ENCODE assay signal across 10 cellular contexts in genomic region chr2:27308359-27308875, GRCh38. TPM values are rescaled to one million over a fixed set of nuclear protein-coding genes. Genes with fewer than 3 reads are reported as not detected.
DNase-seq lines count a peak whose midpoint lies in the region; ATAC-seq, FAIRE-seq and TF ChIP-seq lines count a peak whose summit lies in the region.
"Had no signal": no experiment of that assay in that cellular context is flagged by ENCODE, and none has a peak within 500 bp of the region (broad histone marks: within the 10 kb centered on the region; RNA-seq: fewer than 3 reads in every experiment).

A gene with protein sequence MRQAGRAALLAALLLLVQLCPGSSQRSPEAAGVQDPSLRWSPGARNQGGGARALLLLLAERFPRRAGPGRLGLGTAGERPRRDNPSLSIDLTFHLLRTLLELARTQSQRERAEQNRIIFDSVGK (minus strand): TSS chr2:27308445. CDS start chr2:27307895, 550 bp downstream.

- no peak within 1 kb of the TSS for H2AK5ac ChIP-seq in mesenchymal stem cell (ENCODE audit: low read length, severe bottlenecking)

- H3K79me1 ChIP-seq in mesenchymal stem cell (replicated peaks; ENCODE audit: low read length, poor library complexity, severe bottlenecking) = no peaks in the 10 kb centered on the region

- no peak within 1 kb of the TSS for H3K27ac Mint-ChIP-seq in CD4-positive, alpha-beta T cell

- H3K27me3 ChIP-seq in BE2C (peaks cover 27% of the 10 kb centered on the region), endothelial cell of umbilical vein (ENCODE audit: control insufficient read depth in 2 of 2, insufficient read depth in 2 of 2, low read length in 2 of 2) (peaks cover 25 to 41% of the 10 kb centered on the region in 2 experiments), mesenchymal stem cell (ENCODE audit: control insufficient read depth in 1 of 2, insufficient read depth in 1 of 2, low read length in 2 of 2) (peaks cover 43 to 48% of the 10 kb centered on the region in 2 experiments)
- peaks cover 24% of the 10 kb centered on the region for H3K27me3 ChIP-seq in CD4-positive, alpha-beta T cell (ENCODE audit: control insufficient read depth, insufficient read depth, low read length)

- peaks cover 30% of the 10 kb centered on the region for H3K27me3 Mint-ChIP-seq in CD4-positive, alpha-beta T cell

- no peak for TF ChIP-seq POLR2A in endothelial cell of umbilical vein (IDR thresholded peaks at IDR 0.05; ENCODE audit: low read depth, low read length)

- H2AFZ ChIP-seq in endothelial cell of umbilical vein (ENCODE audit: low read depth, low read length) (no peak within 1 kb of the TSS), mesenchymal stem cell (ENCODE audit: low read depth, low read length) (no peak within 1 kb of the TSS)

- no peaks in the 10 kb centered on the region for H3K79me2 ChIP-seq in endothelial cell of umbilical vein (ENCODE audit: control insufficient read depth, insufficient read depth, low read length)

- WGBS in mesenchymal stem cell = 17% methylated on average over 24 of the region's 24 CpGs

- H3K4ac ChIP-seq in mesenchymal stem cell (ENCODE audit: low read depth in 1 of 2, low read length in 2 of 2) = no peak within 1 kb of the TSS

- TF ChIP-seq CTCF in BE2C (IDR thresholded peaks at IDR 0.05; ENCODE audit: low read depth, low read length) (no peak), endothelial cell of umbilical vein (IDR thresholded peaks at IDR 0.05; ENCODE audit: extremely low read depth in 1 of 2, insufficient read depth in 1 of 2, low read depth in 1 of 2, low read length in 2 of 2) (no peak)
- TF ChIP-seq CTCF in CD4-positive, alpha-beta T cell (IDR thresholded peaks at IDR 0.05) = no peak

- H3K23ac ChIP-seq in mesenchymal stem cell (ENCODE audit: low read length in 2 of 2) = peak within 1 kb of the TSS in 1 of 2 experiments; percentile 26

- no peaks in the 10 kb centered on the region for H3K36me3 ChIP-seq in BE2C
- H3K36me3 ChIP-seq in endothelial cell of umbilical vein (ENCODE audit: control insufficient read depth in 2 of 2, extremely low read depth in 1 of 2, insufficient read depth in 2 of 2, low read length in 2 of 2) = no peaks in the 10 kb centered on the region
- H3K36me3 ChIP-seq in mesenchymal stem cell (ENCODE audit: control insufficient read depth in 1 of 2, insufficient read depth in 2 of 2, low read depth in 1 of 2, low read length in 2 of 2) = peaks cover 14 to 34% of the 10 kb centered on the region in 2 experiments

- dilution Hi-C loops in endothelial cell of umbilical vein (cut with MboI; ENCODE audit: extremely low pct_ligation_motif_present, low sequenced_read_pairs) = no loop called here

- no peak within 1 kb of the TSS for H2BK15ac ChIP-seq in mesenchymal stem cell (ENCODE audit: low read depth, poor library complexity, severe bottlenecking)

- H2BK120ac ChIP-seq in mesenchymal stem cell (ENCODE audit: low read depth, low read length) = no peak within 1 kb of the TSS

- no peak within 1 kb of the TSS for H2BK12ac ChIP-seq in mesenchymal stem cell (ENCODE audit: low read length in 2 of 2)

- no peak within 1 kb of the TSS for H4K8ac ChIP-seq in mesenchymal stem cell (ENCODE audit: low read length)

- peaks cover 1% of the 10 kb centered on the region for H3K4me1 Mint-ChIP-seq in CD4-positive, alpha-beta T cell (ENCODE audit: low read depth)

- POLR2A ChIA-PET in endothelial cell of umbilical vein (lab: Charles Lee) = no interaction called here
- POLR2A ChIA-PET in CD4-positive, alpha-beta T cell (lab: Charles Lee) = no interaction called here

- intact Hi-C loops in endothelial cell of umbilical vein (cut with micrococcal nuclease) = no loop called here
- intact Hi-C loops in CD4-positive, alpha-beta T cell (cut with DNase I, micrococcal nuclease) = no loop called here

- no peak within 1 kb of the TSS for H2BK5ac ChIP-seq in mesenchymal stem cell (ENCODE audit: low read depth, low read length, poor library complexity, severe bottlenecking)

- H3K9ac ChIP-seq in endothelial cell of umbilical vein (replicated peaks; ENCODE audit: extremely low read depth, insufficient read depth, low read length) (no peak within 1 kb of the TSS), mesenchymal stem cell (ENCODE audit: low read length) (no peak within 1 kb of the TSS)

- peak within 1 kb of the TSS; percentile 54 for H3K4me3 ChIP-seq in BE2C (ENCODE audit: low read depth, low read length)
- H3K4me3 ChIP-seq in endothelial cell of umbilical vein (replicated peaks in 1 of 3; ENCODE audit: insufficient read depth in 1 of 3, low read depth in 1 of 3, low read length in 3 of 3) = no peak within 1 kb of the TSS
- no peak within 1 kb of the TSS for H3K4me3 ChIP-seq in mesenchymal stem cell (ENCODE audit: insufficient read depth in 1 of 2, low read depth in 1 of 2, low read length in 2 of 2)

- no peak within 1 kb of the TSS for H3K14ac ChIP-seq in mesenchymal stem cell (ENCODE audit: low read length in 2 of 2)

- no peaks in the 10 kb centered on the region for H3K9me3 ChIP-seq in BE2C
- no peaks in the 10 kb centered on the region for H3K9me3 ChIP-seq in endothelial cell of umbilical vein (replicated peaks; ENCODE audit: control insufficient read depth, insufficient read depth, low read length)
- H3K9me3 ChIP-seq in mesenchymal stem cell (ENCODE audit: control insufficient read depth, low read length) = peaks cover 6% of the 10 kb centered on the region
- H3K9me3 ChIP-seq in CD4-positive, alpha-beta T cell (ENCODE audit: control insufficient read depth, low read length) = no peaks in the 10 kb centered on the region

- peaks cover 19% of the 10 kb centered on the region for H3K36me3 Mint-ChIP-seq in CD4-positive, alpha-beta T cell (ENCODE audit: low read depth)

- no peak for ATAC-seq in CD4-positive, alpha-beta T cell (ENCODE audit: poor library complexity)
- ATAC-seq in GM18519 (IDR thresholded peaks at IDR 0.05; ENCODE audit: low FRiP score, unreplicated experiment) (no peak), GM19035 (IDR thresholded peaks at IDR 0.05; ENCODE audit: unreplicated experiment) (no peak)

- DNase-seq in BE2C (peak; percentile 89), NCI-H2171 (lab: John Stamatoyannopoulos, UW) (peak; percentile 28), endothelial cell of umbilical vein (ENCODE audit: low read depth, low spot score) (peak; percentile 40), mesenchymal stem cell (peak; percentile 63), NCI-H446 treated with DMSO at 0.1 percent for 48 hours (lab: John Stamatoyannopoulos, UW) (no peak)
- no peak for DNase-seq in CD4-positive, alpha-beta T cell
- DNase-seq: NCI-H1092 treated with DMSO at 0.1 percent for 48 hours had no signal

- H3K4me1 ChIP-seq in BE2C = peaks cover 4% of the 10 kb centered on the region
- peaks cover 3% of the 10 kb centered on the region for H3K4me1 ChIP-seq in endothelial cell of umbilical vein (ENCODE audit: control insufficient read depth, extremely low read depth, insufficient read depth, low read length)
- peaks cover 16% of the 10 kb centered on the region for H3K4me1 ChIP-seq in mesenchymal stem cell (ENCODE audit: control insufficient read depth, insufficient read depth, low read depth, low read length)

- no peak within 1 kb of the TSS for H3K18ac ChIP-seq in mesenchymal stem cell (ENCODE audit: low read depth in 1 of 2, low read length in 2 of 2)

- H3K27ac ChIP-seq in endothelial cell of umbilical vein (ENCODE audit: insufficient read depth, low read depth, low read length) (no peak within 1 kb of the TSS), mesenchymal stem cell (ENCODE audit: low read length, poor library complexity, severe bottlenecking) (no peak within 1 kb of the TSS)
- no peak within 1 kb of the TSS for H3K27ac ChIP-seq in CD4-positive, alpha-beta T cell (ENCODE audit: low read depth, low read length)
- H3K27ac ChIP-seq: VCaP had no signal

- no TSS peak for BruUV-seq in endothelial cell of umbilical vein (replicated peaks; lab: Mats Ljungman, UMichigan)

- no peaks in the 10 kb centered on the region for H3K9me1 ChIP-seq in endothelial cell of umbilical vein (replicated peaks; ENCODE audit: control insufficient read depth, extremely low read depth, insufficient read depth, low read length)

- no peaks in the 10 kb centered on the region for H4K20me1 ChIP-seq in endothelial cell of umbilical vein (replicated peaks; ENCODE audit: control insufficient read depth, extremely low read depth, insufficient read depth, low read length)

- H4K91ac ChIP-seq in mesenchymal stem cell (ENCODE audit: low read length) = no peak within 1 kb of the TSS

- peak; percentile 18 for FAIRE-seq in endothelial cell of umbilical vein (lab: Jason Lieb, UNC)

- CTCF ChIA-PET in endothelial cell of umbilical vein (lab: Charles Lee) = no interaction called here
- CTCF ChIA-PET in CD4-positive, alpha-beta T cell (lab: Charles Lee) = interaction anchor here (1.1 kb wide), 1 partner anchor 29 kb away, joined by 4 read pairs; no protein-coding TSS in a partner anchor

- H3K4me2 ChIP-seq in endothelial cell of umbilical vein (ENCODE audit: insufficient read depth, low read length) = no peak within 1 kb of the TSS
- H3K4me2 ChIP-seq in mesenchymal stem cell (ENCODE audit: low read length, poor library complexity, severe bottlenecking) = no peak within 1 kb of the TSS

- no peaks in the 10 kb centered on the region for H3K9me3 Mint-ChIP-seq in CD4-positive, alpha-beta T cell

- no peak within 1 kb of the TSS for H3K4me3 Mint-ChIP-seq in CD4-positive, alpha-beta T cell

TF ChIP-seq in endothelial cell of umbilical vein, 7 proteins besides CTCF, POLR2A, EP300 and RAD21 (continues in another document):
- no peak for TF ChIP-seq FOS (IDR thresholded peaks at IDR 0.05; ENCODE audit: borderline replicate concordance, insufficient read depth, low read length)
- no peak for TF ChIP-seq EZH2 (IDR thresholded peaks at IDR 0.05; ENCODE audit: borderline replicate concordance, low read depth, low read length, severe bottlenecking)
- no peak for TF ChIP-seq GATA2 (IDR thresholded peaks at IDR 0.05; ENCODE audit: insufficient read depth, insufficient read length, low read depth, low read length)
- peak; percentile 22 for TF ChIP-seq MAX (IDR thresholded peaks at IDR 0.05; ENCODE audit: insufficient read depth, insufficient read length)

RNA-seq across cellular contexts. Expression of the gene that starts here (rescaled TPM):
- 4.1 TPM for polyA plus RNA-seq in BE2C (2012; ENCODE audit: insufficient read depth, insufficient read length, low read depth)
- 0.75 TPM in 1 of 2 replicates, not detected in the other for total RNA-seq in endothelial cell of umbilical vein
- 1.2 and 1.6 TPM in 2 replicates for polyA plus RNA-seq in endothelial cell of umbilical vein
- polyA plus RNA-seq in endothelial cell of umbilical vein (2011; cell fraction: cytosol; rRNA removed) = 0.24 TPM in 1 of 2 replicates, not detected in the other
- polyA plus RNA-seq in endothelial cell of umbilical vein (2011; cell fraction: nucleus; rRNA removed) = 1.6 and 1.8 TPM in 2 replicates
- 0.38 TPM in 1 of 2 replicates, not detected in the other for polyA plus RNA-seq in endothelial cell of umbilical vein (2012)
- not detected in 2 replicates for polyA minus RNA-seq in endothelial cell of umbilical vein
- 1.3 TPM for polyA minus RNA-seq in endothelial cell of umbilical vein (2011; cell fraction: cytosol; rRNA and poly(A)+ RNA removed)
- polyA minus RNA-seq in endothelial cell of umbilical vein (2011; cell fraction: nucleus; rRNA and poly(A)+ RNA removed) = not detected in 2 replicates
- 0.23 TPM for polyA plus RNA-seq in mesenchymal stem cell (2013, experiment 1 of 2)
- polyA plus RNA-seq in mesenchymal stem cell (2013, experiment 2 of 2) = 0.19 TPM
- total RNA-seq in CD4-positive, alpha-beta T cell = 1 to 10 TPM; 1.8 to 2.3 TPM

Comparison
In these comparisons a context has a peak if more than half of its experiments do, and no peak if none do; other contexts are left out.
1. DNase-seq: peak in BE2C (single experiment), NCI-H2171 (single experiment), endothelial cell of umbilical vein (single experiment) and mesenchymal stem cell (single experiment); none in CD4-positive, alpha-beta T cell (0 of 10) and NCI-H446 treated with DMSO at 0.1 percent for 48 hours (single experiment).